Comparison of ENCODE assay signal across 1 cellular context in the genomic region with DNA sequence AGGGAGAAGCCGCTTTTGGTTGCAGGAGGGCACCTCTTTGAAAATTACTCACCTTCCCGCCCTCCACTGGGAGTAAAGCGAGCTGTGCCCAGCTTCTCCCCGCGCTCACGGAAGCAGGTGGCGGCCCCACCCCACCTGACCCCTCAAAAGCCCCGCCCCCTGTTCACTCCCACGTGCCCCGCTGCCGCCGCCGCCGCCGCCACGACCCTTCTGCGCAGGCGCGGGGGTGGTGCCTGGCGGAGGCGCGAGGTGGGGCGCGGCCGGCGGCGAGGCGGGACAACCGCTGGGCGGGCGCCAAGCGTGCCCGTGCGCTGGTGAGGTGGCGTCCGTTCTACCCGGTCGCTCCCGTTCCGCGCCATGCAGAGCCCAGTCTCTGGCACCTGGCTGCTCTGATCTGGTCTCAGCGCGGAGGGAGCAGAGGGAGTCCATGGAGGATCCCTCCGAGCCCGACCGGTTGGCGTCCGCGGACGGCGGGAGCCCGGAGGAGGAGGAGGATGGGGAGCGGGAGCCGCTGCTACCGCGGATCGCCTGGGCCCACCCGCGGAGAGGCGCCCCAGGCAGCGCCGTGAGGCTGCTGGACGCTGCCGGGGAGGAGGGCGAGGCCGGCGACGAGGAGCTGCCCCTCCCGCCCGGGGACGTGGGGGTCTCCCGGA.
TF ChIP-seq lines count a peak whose summit lies in the region.

PI4K2B (plus strand) TSS at position 297 of the 653 bp plus-strand sequence; CDS start at position 428, 131 bp downstream.

TF ChIP-seq in K562, 482 proteins besides CTCF, POLR2A, EP300 and RAD21 (continued from another document and continues in another):
- TF ChIP-seq ZBTB49 (CRISPR knock-in tag; IDR thresholded peaks at IDR 0.05; ENCODE audit: borderline replicate concordance) (no peak), SAFB2 (IDR thresholded peaks at IDR 0.05; ENCODE audit: borderline replicate concordance, low read depth, low read length, severe bottlenecking) (no peak), ESRRB (CRISPR knock-in tag; IDR thresholded peaks at IDR 0.05; ENCODE audit: borderline replicate concordance) (no peak), CBFB (CRISPR knock-in tag; IDR thresholded peaks at IDR 0.05) (no peak), ZC3H11A (IDR thresholded peaks at IDR 0.05; ENCODE audit: low read depth, low read length) (no peak), ATF6 (CRISPR knock-in tag; IDR thresholded peaks at IDR 0.05) (no peak), STAT5A (IDR thresholded peaks at IDR 0.05; ENCODE audit: borderline replicate concordance, low read length) (no peak), ZNF766 (CRISPR knock-in tag; conservative IDR thresholded peaks at IDR 0.05) (no peak), CCNT2 (IDR thresholded peaks at IDR 0.05; ENCODE audit: borderline replicate concordance, extremely low read depth, insufficient read length, low read depth, low read length) (peak; percentile 35), EZH2 (IDR thresholded peaks at IDR 0.05; ENCODE audit: borderline replicate concordance, low read depth, low read length) (no peak), NCOR1 (IDR thresholded peaks at IDR 0.05) (no peak; the same call in 1 of the 2 replicates), ZNF184 (CRISPR knock-in tag; IDR thresholded peaks at IDR 0.05) (no peak), RBM15 (IDR thresholded peaks at IDR 0.05; ENCODE audit: insufficient read depth, low read length) (no peak), FIP1L1 (IDR thresholded peaks at IDR 0.05; ENCODE audit: low read depth, low read length, poor library complexity, severe bottlenecking) (no peak), ARID4B (CRISPR knock-in tag; IDR thresholded peaks at IDR 0.05) (peak; percentile 72; the same call in 1 of the 2 replicates), ARID2 (IDR thresholded peaks at IDR 0.05) (no peak), HLTF (IDR thresholded peaks at IDR 0.05) (no peak), SIX5 (IDR thresholded peaks at IDR 0.05; ENCODE audit: borderline replicate concordance in 1 of 2, insufficient read depth in 1 of 2, low read depth in 1 of 2, low read length in 2 of 2) (no peak), HNRNPH1 (optimal IDR thresholded peaks at IDR 0.05; ENCODE audit: low read depth, low read length) (no peak), NFE2L1 (tag; IDR thresholded peaks at IDR 0.05; ENCODE audit: borderline replicate concordance, low read depth) (no peak), ZNF175 (CRISPR knock-in tag; IDR thresholded peaks at IDR 0.05; ENCODE audit: low read depth) (no peak), NR3C1 (CRISPR knock-in tag; IDR thresholded peaks at IDR 0.05) (0 out of 2 replicates have a peak, but pooled peaks have one; percentile 58), KLF1 (tag; IDR thresholded peaks at IDR 0.05) (peak; percentile 48; the same call in 1 of the 2 replicates), PTRF (tag; IDR thresholded peaks at IDR 0.05) (no peak), CREB1 (IDR thresholded peaks at IDR 0.05) (no peak; the same call in 1 of the 2 replicates), CREB1 (CRISPR knock-in tag; IDR thresholded peaks at IDR 0.05) (0 out of 2 replicates have a peak, but pooled peaks have one; percentile 32), TEAD1 (CRISPR knock-in tag; IDR thresholded peaks at IDR 0.05) (peak in 1 of 2 experiments; percentile 28; a peak in 1 of 4 replicates), AFF1 (IDR thresholded peaks at IDR 0.05; ENCODE audit: low read depth in 1 of 2, partially characterized antibody in 2 of 2) (no peak), PHTF2 (CRISPR knock-in tag; IDR thresholded peaks at IDR 0.05) (no peak), ZSCAN32 (CRISPR knock-in tag; IDR thresholded peaks at IDR 0.05) (no peak), ZNF174 (CRISPR knock-in tag; IDR thresholded peaks at IDR 0.05) (no peak), CSDE1 (IDR thresholded peaks at IDR 0.05) (no peak), BRD4 (IDR thresholded peaks at IDR 0.05) (no peak), ZNF212 (CRISPR knock-in tag; IDR thresholded peaks at IDR 0.05) (no peak), ZNF644 (tag; IDR thresholded peaks at IDR 0.05; ENCODE audit: low read depth) (no peak), EP400 (IDR thresholded peaks at IDR 0.05) (peak; percentile 76), ZNF232 (CRISPR knock-in tag; IDR thresholded peaks at IDR 0.05) (no peak), EHMT2 (IDR thresholded peaks at IDR 0.05) (no peak)
- TF ChIP-seq, protein P1, sequence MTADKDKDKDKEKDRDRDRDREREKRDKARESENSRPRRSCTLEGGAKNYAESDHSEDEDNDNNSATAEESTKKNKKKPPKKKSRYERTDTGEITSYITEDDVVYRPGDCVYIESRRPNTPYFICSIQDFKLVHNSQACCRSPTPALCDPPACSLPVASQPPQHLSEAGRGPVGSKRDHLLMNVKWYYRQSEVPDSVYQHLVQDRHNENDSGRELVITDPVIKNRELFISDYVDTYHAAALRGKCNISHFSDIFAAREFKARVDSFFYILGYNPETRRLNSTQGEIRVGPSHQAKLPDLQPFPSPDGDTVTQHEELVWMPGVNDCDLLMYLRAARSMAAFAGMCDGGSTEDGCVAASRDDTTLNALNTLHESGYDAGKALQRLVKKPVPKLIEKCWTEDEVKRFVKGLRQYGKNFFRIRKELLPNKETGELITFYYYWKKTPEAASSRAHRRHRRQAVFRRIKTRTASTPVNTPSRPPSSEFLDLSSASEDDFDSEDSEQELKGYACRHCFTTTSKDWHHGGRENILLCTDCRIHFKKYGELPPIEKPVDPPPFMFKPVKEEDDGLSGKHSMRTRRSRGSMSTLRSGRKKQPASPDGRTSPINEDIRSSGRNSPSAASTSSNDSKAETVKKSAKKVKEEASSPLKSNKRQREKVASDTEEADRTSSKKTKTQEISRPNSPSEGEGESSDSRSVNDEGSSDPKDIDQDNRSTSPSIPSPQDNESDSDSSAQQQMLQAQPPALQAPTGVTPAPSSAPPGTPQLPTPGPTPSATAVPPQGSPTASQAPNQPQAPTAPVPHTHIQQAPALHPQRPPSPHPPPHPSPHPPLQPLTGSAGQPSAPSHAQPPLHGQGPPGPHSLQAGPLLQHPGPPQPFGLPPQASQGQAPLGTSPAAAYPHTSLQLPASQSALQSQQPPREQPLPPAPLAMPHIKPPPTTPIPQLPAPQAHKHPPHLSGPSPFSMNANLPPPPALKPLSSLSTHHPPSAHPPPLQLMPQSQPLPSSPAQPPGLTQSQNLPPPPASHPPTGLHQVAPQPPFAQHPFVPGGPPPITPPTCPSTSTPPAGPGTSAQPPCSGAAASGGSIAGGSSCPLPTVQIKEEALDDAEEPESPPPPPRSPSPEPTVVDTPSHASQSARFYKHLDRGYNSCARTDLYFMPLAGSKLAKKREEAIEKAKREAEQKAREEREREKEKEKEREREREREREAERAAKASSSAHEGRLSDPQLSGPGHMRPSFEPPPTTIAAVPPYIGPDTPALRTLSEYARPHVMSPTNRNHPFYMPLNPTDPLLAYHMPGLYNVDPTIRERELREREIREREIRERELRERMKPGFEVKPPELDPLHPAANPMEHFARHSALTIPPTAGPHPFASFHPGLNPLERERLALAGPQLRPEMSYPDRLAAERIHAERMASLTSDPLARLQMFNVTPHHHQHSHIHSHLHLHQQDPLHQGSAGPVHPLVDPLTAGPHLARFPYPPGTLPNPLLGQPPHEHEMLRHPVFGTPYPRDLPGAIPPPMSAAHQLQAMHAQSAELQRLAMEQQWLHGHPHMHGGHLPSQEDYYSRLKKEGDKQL (CRISPR knock-in tag; IDR thresholded peaks at IDR 0.05; ENCODE audit: borderline replicate concordance) = no peak
- TF ChIP-seq, protein P2, sequence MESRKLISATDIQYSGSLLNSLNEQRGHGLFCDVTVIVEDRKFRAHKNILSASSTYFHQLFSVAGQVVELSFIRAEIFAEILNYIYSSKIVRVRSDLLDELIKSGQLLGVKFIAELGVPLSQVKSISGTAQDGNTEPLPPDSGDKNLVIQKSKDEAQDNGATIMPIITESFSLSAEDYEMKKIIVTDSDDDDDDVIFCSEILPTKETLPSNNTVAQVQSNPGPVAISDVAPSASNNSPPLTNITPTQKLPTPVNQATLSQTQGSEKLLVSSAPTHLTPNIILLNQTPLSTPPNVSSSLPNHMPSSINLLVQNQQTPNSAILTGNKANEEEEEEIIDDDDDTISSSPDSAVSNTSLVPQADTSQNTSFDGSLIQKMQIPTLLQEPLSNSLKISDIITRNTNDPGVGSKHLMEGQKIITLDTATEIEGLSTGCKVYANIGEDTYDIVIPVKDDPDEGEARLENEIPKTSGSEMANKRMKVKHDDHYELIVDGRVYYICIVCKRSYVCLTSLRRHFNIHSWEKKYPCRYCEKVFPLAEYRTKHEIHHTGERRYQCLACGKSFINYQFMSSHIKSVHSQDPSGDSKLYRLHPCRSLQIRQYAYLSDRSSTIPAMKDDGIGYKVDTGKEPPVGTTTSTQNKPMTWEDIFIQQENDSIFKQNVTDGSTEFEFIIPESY (CRISPR knock-in tag; IDR thresholded peaks at IDR 0.05) = no peak; the same call in 1 of the 2 replicates
